In genomic region chr15:59247364-59247763, GRCh38 we compare ENCODE assay signal across 8 cellular contexts. TPM values are rescaled to one million over a fixed set of nuclear protein-coding genes. Genes with fewer than 3 reads are reported as not detected.
A peak's percentile ranks its signal among the peaks of the same experiment; 100 is the strongest.
DNase-seq lines count a peak whose midpoint lies in the region; ATAC-seq lines count a peak whose summit lies in the region.

No MANE protein-coding gene starts in this region.

- DNase-seq in NOMO-1 (lab: John Stamatoyannopoulos, UW; ENCODE audit: unreplicated experiment in 2 of 2), result peak; percentile 44 to 67
- DNase-seq in NOMO-1 treated with dmso at 0.1 percent for 144 hours (lab: John Stamatoyannopoulos, UW; ENCODE audit: unreplicated experiment), result no peak
- DNase-seq in NCI-H2107 treated with DMSO at 0.1 percent for 48 hours (lab: John Stamatoyannopoulos, UW; ENCODE audit: unreplicated experiment), result peak; percentile 22
- peak; percentile 85 for DNase-seq in activated CD4-positive, alpha-beta T cell treated with anti-CD3 and anti-CD28 coated beads, Interleukin-2, amount 10 ng/mL, durations not matched to agents 24 days and 14 days
- peak; percentile 57 for DNase-seq in ecto neural progenitor cell (ENCODE audit: low spot score)
- peak; percentile 56 for DNase-seq in memory B cell (ENCODE audit: low spot score in 2 of 2)
- peak; percentile 21 to 36 for DNase-seq in stimulated activated CD8-positive, alpha-beta memory T cell treated with anti-CD3 and anti-CD28 coated beads, Interleukin-7, amount 100 ng/mL, for 4 hours (ENCODE audit: low read depth in 2 of 2)
- no peak for DNase-seq in cerebellar nuclear complex (lab: John Stamatoyannopoulos, UW)

- no peaks in the 10 kb centered on the region for H3K27me3 Mint-ChIP-seq in activated CD4-positive, alpha-beta T cell treated with anti-CD3 and anti-CD28 coated beads, Interleukin-2, amount 10 ng/mL, durations not matched to agents 24 days and 14 days
- no peaks in the 10 kb centered on the region for H3K27me3 Mint-ChIP-seq in memory B cell

- intact Hi-C loops in activated CD4-positive, alpha-beta T cell treated with anti-CD3 and anti-CD28 coated beads, Interleukin-2, amount 10 ng/mL, durations not matched to agents 24 days and 14 days (cut with micrococcal nuclease), result loop anchor here (1.0 to 10.0 kb wide), 4 partner anchors 53 to 263 kb away; partner anchors contain the start of genes MYO1E and RNF111

- no peak overlapping the region for H3K4me3 Mint-ChIP-seq in activated CD4-positive, alpha-beta T cell treated with anti-CD3 and anti-CD28 coated beads, Interleukin-2, amount 10 ng/mL, durations not matched to agents 24 days and 14 days
- no peak overlapping the region for H3K4me3 Mint-ChIP-seq in memory B cell

- H3K36me3 Mint-ChIP-seq in activated CD4-positive, alpha-beta T cell treated with anti-CD3 and anti-CD28 coated beads, Interleukin-2, amount 10 ng/mL, durations not matched to agents 24 days and 14 days (ENCODE audit: low read depth), result peaks cover 1% of the 10 kb centered on the region
- peaks cover 3% of the 10 kb centered on the region for H3K36me3 Mint-ChIP-seq in memory B cell

- no peak overlapping the region for H3K27ac Mint-ChIP-seq in activated CD4-positive, alpha-beta T cell treated with anti-CD3 and anti-CD28 coated beads, Interleukin-2, amount 10 ng/mL, durations not matched to agents 24 days and 14 days
- H3K27ac Mint-ChIP-seq in memory B cell, result no peak overlapping the region

- ATAC-seq in memory B cell (ENCODE audit: low read depth), result peak; percentile 70

- no peaks in the 10 kb centered on the region for H3K9me3 Mint-ChIP-seq in activated CD4-positive, alpha-beta T cell treated with anti-CD3 and anti-CD28 coated beads, Interleukin-2, amount 10 ng/mL, durations not matched to agents 24 days and 14 days
- no peaks in the 10 kb centered on the region for H3K9me3 Mint-ChIP-seq in memory B cell

- H3K4me1 Mint-ChIP-seq in activated CD4-positive, alpha-beta T cell treated with anti-CD3 and anti-CD28 coated beads, Interleukin-2, amount 10 ng/mL, durations not matched to agents 24 days and 14 days, result peaks cover 27% of the 10 kb centered on the region
- H3K4me1 Mint-ChIP-seq in memory B cell, result peaks cover 32% of the 10 kb centered on the region

RNA-seq across cellular contexts. Expression of gene LDHAL6B, which starts 40.7 kb away (rescaled TPM):
- total RNA-seq in activated CD4-positive, alpha-beta T cell treated with anti-CD3 and anti-CD28 coated beads, Interleukin-2, amount 10 ng/mL, durations not matched to agents 24 days and 14 days, result not detected in 2 replicates

Comparison
In these comparisons a context has a peak if more than half of its experiments do, and no peak if none do; other contexts are left out.
1. DNase-seq: peak in NOMO-1 (2 of 2), NCI-H2107 treated with DMSO at 0.1 percent for 48 hours (single experiment), activated CD4-positive, alpha-beta T cell treated with anti-CD3 and anti-CD28 coated beads, Interleukin-2, amount 10 ng/mL, durations not matched to agents 24 days and 14 days (single experiment), ecto neural progenitor cell (single experiment), memory B cell (2 of 2) and stimulated activated CD8-positive, alpha-beta memory T cell treated with anti-CD3 and anti-CD28 coated beads, Interleukin-7, amount 100 ng/mL, for 4 hours (2 of 2); none in NOMO-1 treated with dmso at 0.1 percent for 144 hours (single experiment) and cerebellar nuclear complex (0 of 2).